Comparison of ENCODE assay signal across 29 cellular contexts in the genomic region with DNA sequence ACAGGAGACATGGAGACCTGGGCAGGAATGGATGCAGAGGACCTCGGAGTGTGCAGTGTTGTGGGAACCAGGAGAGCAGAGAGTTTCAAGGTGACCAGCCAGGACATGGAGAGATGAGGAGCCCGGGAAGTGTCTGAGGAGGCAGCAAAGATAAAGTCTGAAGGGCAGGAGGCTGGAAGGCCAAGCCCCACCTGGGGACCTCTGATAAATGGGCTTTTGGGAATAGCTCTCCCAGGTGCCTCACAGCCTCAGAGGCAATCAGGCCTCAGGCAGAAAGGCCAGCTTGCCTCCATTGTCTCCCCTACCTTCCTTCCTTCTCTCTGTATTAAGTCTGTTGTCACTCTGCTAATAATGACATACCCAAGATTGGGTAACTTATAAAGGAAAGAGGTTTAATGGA.
"Had no signal": no experiment of that assay in that cellular context is flagged by ENCODE, and none has a peak within 500 bp of the region (broad histone marks: within the 10 kb centered on the region; RNA-seq: fewer than 3 reads in every experiment).

No MANE protein-coding gene starts in this region.

- H3K36me3 Mint-ChIP-seq: activated naive CD8-positive, alpha-beta T cell had no signal

- H3K9me3 ChIP-seq: body of pancreas, esophagus muscularis mucosa, gastrocnemius medialis had no signal

- H3K27me3 ChIP-seq: body of pancreas, esophagus muscularis mucosa, gastrocnemius medialis had no signal

- H3K27ac Mint-ChIP-seq: activated B cell treated with CpG ODN at 0.5 μM for 24 hours; activated CD8-positive, alpha-beta T cell treated with anti-CD3 and anti-CD28 coated beads for 36 hours; activated naive CD8-positive, alpha-beta T cell; activated T-helper 17 cell treated with anti-CD3 and anti-CD28 coated beads, Interleukin-2, amount 50 U/mL, for 72 hours; effector memory CD8-positive, alpha-beta T cell; T-helper 17 cell; T-helper 2 cell treated with Interferon-gamma antibody and Interleukin-4, amounts not matched to agents 5 μg/mL and 100 μg/mL, for 36 hours had no signal

- H3K4me3 ChIP-seq: body of pancreas, esophagus muscularis mucosa, gastrocnemius medialis had no signal

- ATAC-seq: activated CD4-positive, CD25-positive, alpha-beta regulatory T cell treated with anti-CD3 and anti-CD28 coated beads, Interleukin-2, amount 50 U/mL, for 24 hours; activated CD8-positive, alpha-beta T cell treated with anti-CD3 and anti-CD28 coated beads for 36 hours; activated T-cell treated with anti-CD3 and anti-CD28 coated beads, Interleukin-2, amount 50 U/mL, for 4 hours; activated T-helper 17 cell treated with anti-CD3 and anti-CD28 coated beads, Interleukin-2, amount 50 U/mL, for 72 hours; body of pancreas; effector memory CD8-positive, alpha-beta T cell; foreskin keratinocyte; gastrocnemius medialis; T-helper 17 cell had no signal

- H3K4me3 Mint-ChIP-seq: activated B cell treated with CpG ODN at 0.5 μM for 24 hours; activated CD8-positive, alpha-beta T cell treated with anti-CD3 and anti-CD28 coated beads for 36 hours; activated naive CD8-positive, alpha-beta T cell; activated T-cell treated with anti-CD3 and anti-CD28 coated beads, Interleukin-2, amount 50 U/mL, for 4 hours; activated T-helper 17 cell treated with anti-CD3 and anti-CD28 coated beads, Interleukin-2, amount 50 U/mL, for 72 hours; effector memory CD8-positive, alpha-beta T cell; T-helper 17 cell; T-helper 2 cell treated with Interferon-gamma antibody and Interleukin-4, amounts not matched to agents 5 μg/mL and 100 μg/mL, for 36 hours had no signal

- H3K36me3 ChIP-seq: esophagus muscularis mucosa, gastrocnemius medialis, WERI-Rb-1 had no signal

- DNase-seq: activated B cell treated with CpG ODN at 0.5 μM for 24 hours; activated CD4-positive, alpha-beta T cell treated with anti-CD3 and anti-CD28 coated beads for 48 hours; activated CD4-positive, alpha-beta T cell treated with anti-CD3 and anti-CD28 coated beads, Interleukin-2, amount 50 U/mL, for 1 hour; activated CD4-positive, alpha-beta T cell treated with anti-CD3 and anti-CD28 coated beads, Interleukin-2, amount 50 U/mL, for 48 hours; activated CD8-positive, alpha-beta memory T cell treated with anti-CD3 and anti-CD28 coated beads for 24 hours; activated CD8-positive, alpha-beta T cell treated with anti-CD3 and anti-CD28 coated beads for 36 hours; activated effector memory CD4-positive, alpha-beta T cell treated with Interleukin-2 at 50 U/mL for 16 hours; activated gamma-delta T cell treated with Interleukin-2 at 50 U/mL for 16 hours; activated naive CD4-positive, alpha-beta T cell treated with anti-CD3 and anti-CD28 coated beads, Interleukin-2, amount 50 U/mL, for 16 hours; activated naive CD4-positive, alpha-beta T cell treated with Interleukin-2 at 50 U/mL for 16 hours; activated T-cell treated with anti-CD3 and anti-CD28 coated beads, Interleukin-2, amount 50 U/mL, for 4 hours; amygdala; aorta; body of pancreas; caudate nucleus; cortex of kidney; effector memory CD8-positive, alpha-beta T cell; erythroblast; foreskin keratinocyte; gastrocnemius medialis; T-helper 1 cell; T-helper 17 cell; T1000; WERI-Rb-1 had no signal

- H3K27ac ChIP-seq: body of pancreas, esophagus muscularis mucosa, foreskin keratinocyte, gastrocnemius medialis, WERI-Rb-1 had no signal

- H3K9me3 Mint-ChIP-seq: activated B cell treated with CpG ODN at 0.5 μM for 24 hours; activated CD8-positive, alpha-beta T cell treated with anti-CD3 and anti-CD28 coated beads for 36 hours; activated T-cell treated with anti-CD3 and anti-CD28 coated beads, Interleukin-2, amount 50 U/mL, for 4 hours; activated T-helper 17 cell treated with anti-CD3 and anti-CD28 coated beads, Interleukin-2, amount 50 U/mL, for 72 hours; effector memory CD8-positive, alpha-beta T cell; T-helper 2 cell treated with Interferon-gamma antibody and Interleukin-4, amounts not matched to agents 5 μg/mL and 100 μg/mL, for 36 hours had no signal

- H3K4me1 Mint-ChIP-seq: activated B cell treated with CpG ODN at 0.5 μM for 24 hours; activated T-helper 17 cell treated with anti-CD3 and anti-CD28 coated beads, Interleukin-2, amount 50 U/mL, for 72 hours had no signal
